Comparison of ENCODE assay signal across 19 cellular contexts in the genomic region with DNA sequence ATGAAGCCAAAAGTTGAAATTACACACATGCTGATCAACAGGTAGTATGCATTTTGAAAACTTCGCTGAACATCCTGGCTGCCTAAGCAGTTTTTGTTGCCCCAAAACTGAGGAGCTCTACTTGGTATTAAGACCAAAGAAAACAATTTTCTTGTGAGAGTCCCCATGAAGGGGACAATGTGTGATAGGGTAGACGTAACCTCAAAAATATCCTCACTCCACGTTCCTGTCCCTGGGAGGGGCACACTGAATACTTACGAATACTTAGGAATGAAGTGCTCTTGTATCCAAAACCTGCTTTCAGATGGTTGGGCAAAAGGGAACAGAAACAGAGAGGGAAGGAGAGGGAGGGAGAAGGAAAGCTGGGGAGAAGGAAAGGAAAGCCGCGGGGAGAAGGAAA. TPM values are rescaled to one million over a fixed set of nuclear protein-coding genes. Genes with fewer than 3 reads are reported as not detected.
DNase-seq lines count a peak whose midpoint lies in the region; ATAC-seq lines count a peak whose summit lies in the region.
"Had no signal": no experiment of that assay in that cellular context is flagged by ENCODE, and none has a peak within 500 bp of the region (broad histone marks: within the 10 kb centered on the region; RNA-seq: fewer than 3 reads in every experiment).

No MANE protein-coding gene starts in this region.

- peak overlapping the region; percentile 93 to 94 for H3K27ac Mint-ChIP-seq in activated naive CD4-positive, alpha-beta T cell treated with anti-CD3 and anti-CD28 coated beads, Interleukin-2, amount 50 U/mL, for 72 hours
- peak overlapping the region; percentile 84 for H3K27ac Mint-ChIP-seq in T-helper 17 cell
- H3K27ac Mint-ChIP-seq: brain had no signal

- DNase-seq in activated naive CD4-positive, alpha-beta T cell treated with anti-CD3 and anti-CD28 coated beads, Interleukin-2, amount 50 U/mL, for 72 hours (ENCODE audit: low spot score in 2 of 2): no peak
- no peak for DNase-seq in activated naive CD4-positive, alpha-beta T cell treated with anti-CD3 and anti-CD28 coated beads, Interleukin-2, amount 50 U/mL, for 16 hours
- DNase-seq in T-helper 17 cell (no peak), islet precursor cell (peak; percentile 5), NCI-H446 treated with DMSO at 0.1 percent for 48 hours (lab: John Stamatoyannopoulos, UW) (no peak), ACHN (no peak), AG08396 (ENCODE audit: low spot score) (no peak)
- DNase-seq: DMS153, foreskin melanocyte, NCI-H1105, NCI-H2029 treated with DMSO at 0.1 percent for 48 hours, NCI-H345, PC-9, SIG-M5 had no signal

- H3K9me3 Mint-ChIP-seq in activated naive CD4-positive, alpha-beta T cell treated with anti-CD3 and anti-CD28 coated beads, Interleukin-2, amount 50 U/mL, for 72 hours: peaks cover 0 to 4% of the 10 kb centered on the region in 2 donors
- H3K9me3 Mint-ChIP-seq: brain; CD4-positive, CD25-positive, alpha-beta regulatory T cell had no signal

- peaks cover 5 to 27% of the 10 kb centered on the region in 2 donors for H3K36me3 Mint-ChIP-seq in activated naive CD4-positive, alpha-beta T cell treated with anti-CD3 and anti-CD28 coated beads, Interleukin-2, amount 50 U/mL, for 72 hours
- peaks cover 4% of the 10 kb centered on the region for H3K36me3 Mint-ChIP-seq in T-helper 17 cell (ENCODE audit: low read depth)
- H3K36me3 Mint-ChIP-seq: CD4-positive, CD25-positive, alpha-beta regulatory T cell had no signal

- no peak overlapping the region for H3K4me3 Mint-ChIP-seq in T-helper 17 cell
- H3K4me3 Mint-ChIP-seq: brain had no signal

- ATAC-seq in activated naive CD4-positive, alpha-beta T cell treated with anti-CD3 and anti-CD28 coated beads, Interleukin-2, amount 50 U/mL, for 72 hours: no peak
- ATAC-seq in T-helper 17 cell: no peak
- ATAC-seq: esophagus mucosa, sciatic nerve had no signal

- H3K9me3 ChIP-seq in T-helper 17 cell (ENCODE audit: control insufficient read depth, low read length, poor library complexity, severe bottlenecking): no peaks in the 10 kb centered on the region
- H3K9me3 ChIP-seq: vagina had no signal

- H3K4me1 Mint-ChIP-seq in T-helper 17 cell: peaks cover 63% of the 10 kb centered on the region

- in situ Hi-C loops in ACHN (cut with HindIII; ENCODE audit: low pct_ligation_motif_present, low pct_unique_long_range_greater_than_20kb, low sequenced_read_pairs): no loop called here

- H3K27me3 Mint-ChIP-seq in T-helper 17 cell: no peaks in the 10 kb centered on the region
- H3K27me3 Mint-ChIP-seq: brain; CD4-positive, CD25-positive, alpha-beta regulatory T cell had no signal

RNA-seq across cellular contexts. Expression of gene CCDC6, which starts 24.7 kb away (rescaled TPM):
- total RNA-seq in activated naive CD4-positive, alpha-beta T cell treated with anti-CD3 and anti-CD28 coated beads, Interleukin-2, amount 50 U/mL, for 72 hours: 10 to 100 TPM; 28.9 to 66.0 TPM
- total RNA-seq in T-helper 17 cell: 10 to 100 TPM; 25.3 to 27.0 TPM
